In the genomic region with DNA sequence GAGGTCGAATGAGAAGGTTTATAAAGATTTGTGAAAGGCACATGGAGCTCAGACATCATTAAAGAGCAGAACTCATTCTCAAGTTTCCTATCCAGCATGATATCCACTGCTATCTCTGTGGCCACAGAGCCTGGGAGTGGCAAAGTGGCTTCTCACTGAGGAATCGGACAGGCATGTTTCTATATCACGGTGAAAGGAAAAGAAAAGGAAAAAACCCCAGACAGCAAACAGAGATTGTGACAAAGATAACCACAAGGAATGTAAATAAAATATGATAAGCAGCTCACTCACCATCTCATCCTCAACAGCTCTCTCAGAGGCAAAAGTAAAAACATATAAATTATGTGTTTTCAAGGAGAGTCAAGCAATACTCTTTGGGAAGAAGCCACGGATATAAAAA, we compare ENCODE assay signal across 15 cellular contexts. TPM values are rescaled to one million over a fixed set of nuclear protein-coding genes. Genes with fewer than 3 reads are reported as not detected.
DNase-seq lines count a peak whose midpoint lies in the region; FAIRE-seq and TF ChIP-seq lines count a peak whose summit lies in the region.
"Had no signal": no experiment of that assay in that cellular context is flagged by ENCODE, and none has a peak within 500 bp of the region (broad histone marks: within the 10 kb centered on the region; RNA-seq: fewer than 3 reads in every experiment).

No MANE protein-coding gene starts in this region.

- no peak overlapping the region for H3K18ac ChIP-seq in trophoblast cell (ENCODE audit: low read length)

- H3K36me3 ChIP-seq in ACC112 (ENCODE audit: insufficient read depth, low read length) (no peaks in the 10 kb centered on the region), fibroblast of lung (ENCODE audit: control insufficient read depth, insufficient read depth, low read length) (no peaks in the 10 kb centered on the region), trophoblast cell (ENCODE audit: control insufficient read depth in 1 of 2, insufficient read depth in 2 of 2, low read length in 2 of 2) (no peaks in the 10 kb centered on the region), SJCRH30 (no peaks in the 10 kb centered on the region)
- H3K36me3 ChIP-seq: neural progenitor cell had no signal

- H4K12ac ChIP-seq in trophoblast cell (ENCODE audit: low read depth, low read length): no peak overlapping the region

- peak overlapping the region; percentile 95 for H3K4me2 ChIP-seq in fibroblast of lung (ENCODE audit: extremely low read depth, insufficient read depth, low read length)
- peak overlapping the region; percentile 13 for H3K4me2 ChIP-seq in trophoblast cell (ENCODE audit: low read length)
- H3K4me2 ChIP-seq: neural progenitor cell had no signal

- no peaks in the 10 kb centered on the region for H3K9me3 ChIP-seq in fibroblast of lung (ENCODE audit: control insufficient read depth, insufficient read depth, low read depth, low read length)
- H3K9me3 ChIP-seq in trophoblast cell (ENCODE audit: insufficient read depth, low read depth, low read length): no peaks in the 10 kb centered on the region
- H3K9me3 ChIP-seq in SJCRH30 (replicated peaks): no peaks in the 10 kb centered on the region; the same call in 1 of the 2 replicates

- H2AFZ ChIP-seq in ACC112 (ENCODE audit: low read length, unreplicated experiment) (peak overlapping the region; percentile 12), fibroblast of lung (ENCODE audit: low read length) (no peak overlapping the region), trophoblast cell (ENCODE audit: insufficient read depth, low read length, poor library complexity) (no peak overlapping the region)
- H2AFZ ChIP-seq: neural progenitor cell had no signal

- WGBS in trophoblast cell (ENCODE audit: extremely low coverage, insufficient coverage, insufficient read length): 100% methylated on average over 1 of the region's 4 CpGs

- no peak for FAIRE-seq in urothelium cell line (lab: Jason Lieb, UNC)
- FAIRE-seq: keratinocyte had no signal

- DNase-seq in LHCN-M2 (ENCODE audit: low read depth) (peak; percentile 78), fibroblast of lung (ENCODE audit: low read depth in 2 of 2) (peak; percentile 22 to 59), trophoblast cell (peak; percentile 57 to 80), NCI-H82 (lab: John Stamatoyannopoulos, UW) (no peak), urothelium cell line (ENCODE audit: low spot score) (no peak), SJCRH30 (no peak)
- DNase-seq in activated CD4-positive, alpha-beta T cell treated with anti-CD3 and anti-CD28 coated beads, Interleukin-2, amount 50 U/mL, for 4 hours: no peak
- DNase-seq: AML-193; DMS153; NCI-H1694 treated with DMSO at 0.1 percent for 48 hours; stimulated activated CD4-positive, alpha-beta T cell treated with anti-CD3 and anti-CD28 coated beads, Interleukin-12 subunit alpha, Interleukin-12 subunit beta, amount 100 ng/mL, for 4 hours had no signal

- no peak overlapping the region for H2BK12ac ChIP-seq in trophoblast cell (ENCODE audit: low read length)

- H2BK120ac ChIP-seq in trophoblast cell (ENCODE audit: insufficient read depth, low read length, poor library complexity): no peak overlapping the region

- H3K4me1 ChIP-seq in ACC112 (ENCODE audit: control insufficient read depth, insufficient read depth, low read length, unreplicated experiment): peaks cover 30% of the 10 kb centered on the region
- no peaks in the 10 kb centered on the region for H3K4me1 ChIP-seq in fibroblast of lung (ENCODE audit: control insufficient read depth, extremely low read depth, insufficient read depth, low read length)
- peaks cover 3 to 5% of the 10 kb centered on the region in 2 experiments for H3K4me1 ChIP-seq in trophoblast cell (ENCODE audit: control insufficient read depth in 1 of 2, insufficient read depth in 2 of 2, low read length in 2 of 2)
- no peaks in the 10 kb centered on the region for H3K4me1 ChIP-seq in SJCRH30
- H3K4me1 ChIP-seq: foreskin keratinocyte, neural progenitor cell had no signal

- H3K79me2 ChIP-seq in ACC112 (ENCODE audit: control insufficient read depth, insufficient read depth, low read length, unreplicated experiment) (peaks cover 65% of the 10 kb centered on the region), fibroblast of lung (ENCODE audit: control insufficient read depth, insufficient read depth, low read length) (peaks cover 54% of the 10 kb centered on the region), trophoblast cell (ENCODE audit: control insufficient read depth, insufficient read depth, low read length, poor library complexity) (peaks cover 2% of the 10 kb centered on the region)

- H3K27ac ChIP-seq in ACC112 (ENCODE audit: low read depth, low read length) (no peak overlapping the region), fibroblast of lung (ENCODE audit: insufficient read depth, low read length) (no peak overlapping the region), trophoblast cell (ENCODE audit: low read depth, low read length) (no peak overlapping the region), SJCRH30 (no peak overlapping the region)
- H3K27ac ChIP-seq: foreskin keratinocyte, neural progenitor cell had no signal

- H3K4me3 ChIP-seq in ACC112 (ENCODE audit: low read depth, low read length): peak overlapping the region; percentile 94
- peak overlapping the region; percentile 79 to 90 (median 82) for H3K4me3 ChIP-seq in fibroblast of lung (replicated peaks in 1 of 4; ENCODE audit: control extremely low read depth in 1 of 4, insufficient read depth in 1 of 4, low read depth in 3 of 4, low read length in 4 of 4)
- H3K4me3 ChIP-seq in trophoblast cell (ENCODE audit: low read depth, low read length): no peak overlapping the region
- H3K4me3 ChIP-seq in SJCRH30: no peak overlapping the region
- H3K4me3 ChIP-seq: neural progenitor cell had no signal

- no peak overlapping the region for H4K91ac ChIP-seq in trophoblast cell (ENCODE audit: low read depth, low read length)

- H2AK5ac ChIP-seq in trophoblast cell (ENCODE audit: low read length): no peak overlapping the region

- H3K27me3 ChIP-seq in ACC112 (ENCODE audit: insufficient read depth, low read length) (no peaks in the 10 kb centered on the region), fibroblast of lung (ENCODE audit: control insufficient read depth, insufficient read depth, low read length) (no peaks in the 10 kb centered on the region), trophoblast cell (ENCODE audit: insufficient read depth, low read length) (no peaks in the 10 kb centered on the region), SJCRH30 (no peaks in the 10 kb centered on the region)
- H3K27me3 ChIP-seq: foreskin keratinocyte had no signal

- no peak overlapping the region for H3K4ac ChIP-seq in trophoblast cell (ENCODE audit: low read depth, low read length)

- H3K23ac ChIP-seq in trophoblast cell (ENCODE audit: low read length): no peak overlapping the region

- H3K79me1 ChIP-seq in trophoblast cell (ENCODE audit: low read length): peaks cover 6% of the 10 kb centered on the region

- H3K9ac ChIP-seq in fibroblast of lung (ENCODE audit: insufficient read depth, low read length) (no peak overlapping the region), trophoblast cell (ENCODE audit: low read length) (no peak overlapping the region)
- H3K9ac ChIP-seq: neural progenitor cell had no signal

- H4K20me1 ChIP-seq in fibroblast of lung (ENCODE audit: control insufficient read depth, extremely low read depth, insufficient read depth, low read length): no peaks in the 10 kb centered on the region

- H4K8ac ChIP-seq in trophoblast cell (ENCODE audit: low read depth, low read length): no peak overlapping the region

- no peak overlapping the region for H3K14ac ChIP-seq in trophoblast cell (ENCODE audit: low read length)

- TF ChIP-seq CTCF in fibroblast of lung (conservative IDR thresholded peaks at IDR 0.05 in 1 of 2, IDR thresholded peaks at IDR 0.05 in 1 of 2; ENCODE audit: low read depth in 1 of 2, low read length in 2 of 2): no peak

- no peak overlapping the region for H2BK5ac ChIP-seq in trophoblast cell (ENCODE audit: low read depth, low read length, poor library complexity)

RNA-seq across cellular contexts. Expression of gene PID1, which starts 2.5 kb away (rescaled TPM):
- total RNA-seq in LHCN-M2 (2014; rRNA removed): 32.3 and 35.6 TPM in 2 replicates
- 44.5 TPM for polyA plus RNA-seq in LHCN-M2 (2012)
- 8.2 and 29.6 TPM in 2 replicates for total RNA-seq in fibroblast of lung
- polyA plus RNA-seq in fibroblast of lung: 15.7 and 49.0 TPM in 2 replicates
- polyA plus RNA-seq in fibroblast of lung (2012): 11.6 and 41.7 TPM in 2 replicates
- polyA minus RNA-seq in fibroblast of lung (ENCODE audit: low replicate concordance): 30.0 and 106 TPM in 2 replicates
- polyA plus RNA-seq in trophoblast cell (2013): 50.0 and 53.6 TPM in 2 replicates
- total RNA-seq in SJCRH30 (2014; rRNA removed; shearing (Covaris generic)): 6.3 and 6.6 TPM in 2 replicates

Comparison
In these comparisons a context has a peak if more than half of its experiments do, and no peak if none do; other contexts are left out.
1. H3K4me3 ChIP-seq: peak in ACC112 (single experiment) and fibroblast of lung (4 of 4); none in trophoblast cell (single experiment) and SJCRH30 (single experiment).
2. DNase-seq: peak in LHCN-M2 (single experiment), fibroblast of lung (2 of 2) and trophoblast cell (2 of 2); none in activated CD4-positive, alpha-beta T cell treated with anti-CD3 and anti-CD28 coated beads, Interleukin-2, amount 50 U/mL, for 4 hours (0 of 2), NCI-H82 (single experiment), urothelium cell line (single experiment) and SJCRH30 (0 of 2).